17 cellular contexts compared by ENCODE assay signal in genomic region chr1:56045477-56045876, GRCh38.
DNase-seq lines count a peak whose midpoint lies in the region; ATAC-seq and TF ChIP-seq lines count a peak whose summit lies in the region.
"Had no signal": no experiment of that assay in that cellular context is flagged by ENCODE, and none has a peak within 500 bp of the region (broad histone marks: within the 10 kb centered on the region; RNA-seq: fewer than 3 reads in every experiment).

No MANE protein-coding gene starts in this region.

- TF ChIP-seq CTCF in GM23338 (conservative IDR thresholded peaks at IDR 0.05; ENCODE audit: low read depth in 2 of 2), result no peak
- no peak for TF ChIP-seq CTCF in thyroid gland (IDR thresholded peaks at IDR 0.05)

- ATAC-seq in GM18861 (IDR thresholded peaks at IDR 0.05; ENCODE audit: unreplicated experiment) (peak; percentile 52), GM23338 (no peak), HG03432 (IDR thresholded peaks at IDR 0.05; ENCODE audit: unreplicated experiment) (peak; percentile 81), left ventricle myocardium superior (no peak)
- ATAC-seq: Right ventricle myocardium inferior had no signal

- H3K4me3 ChIP-seq in GM23338, result no peak overlapping the region
- no peak overlapping the region for H3K4me3 ChIP-seq in thyroid gland (replicated peaks in 1 of 3)
- H3K4me3 ChIP-seq: Peyer's patch, SK-N-MC had no signal

- H3F3A ChIP-seq in GM23338 (replicated peaks; ENCODE audit: low read depth), result no peaks in the 10 kb centered on the region

- no peak overlapping the region for H3K27ac Mint-ChIP-seq in GM23338

- peaks cover 6% of the 10 kb centered on the region; the same call in 1 of the 3 replicates for H3K9me3 Mint-ChIP-seq in GM23338

- no peak overlapping the region for H3K4me2 ChIP-seq in GM23338

- intact Hi-C loops in thyroid gland (cut with DNase I) (no loop called here), left ventricle myocardium superior (cut with micrococcal nuclease) (no loop called here)

- no peaks in the 10 kb centered on the region for H4K20me1 ChIP-seq in GM23338 (replicated peaks; ENCODE audit: insufficient read depth)

- H3K79me2 ChIP-seq in GM23338 (replicated peaks; ENCODE audit: insufficient read depth), result no peaks in the 10 kb centered on the region

- H3K9me2 ChIP-seq in GM23338 (ENCODE audit: insufficient read depth), result peaks cover 6% of the 10 kb centered on the region; the same call in 1 of the 2 replicates

- H3K27ac ChIP-seq in GM23338 (ENCODE audit: low read depth) (no peak overlapping the region), thyroid gland (no peak overlapping the region)
- H3K27ac ChIP-seq: Peyer's patch, SK-N-MC had no signal

- no peaks in the 10 kb centered on the region for H3K27me3 Mint-ChIP-seq in GM23338 (ENCODE audit: insufficient read depth, low read depth, poor library complexity)

- H2AFZ ChIP-seq in GM23338, result peak overlapping the region; percentile 38; the same call in 1 of the 2 replicates

- no peak for TF ChIP-seq POLR2A in thyroid gland (IDR thresholded peaks at IDR 0.05)

- DNase-seq in GM23338 (ENCODE audit: low spot score) (no peak), thyroid gland (peak; percentile 11 to 31), GF-D8 (lab: John Stamatoyannopoulos, UW) (no peak), left ventricle myocardium superior (no peak), AG08396 (ENCODE audit: low spot score) (no peak)
- DNase-seq: ACHN, COR-L47, H7, NCI-H1105, NCI-H1694, NCI-H2227 treated with DMSO at 0.1 percent for 48 hours, NCI-H524 treated with DMSO at 0.1 percent for 48 hours, Peyer's patch had no signal

- H3K27me3 ChIP-seq in GM23338 (ENCODE audit: insufficient read depth), result no peaks in the 10 kb centered on the region
- no peaks in the 10 kb centered on the region for H3K27me3 ChIP-seq in thyroid gland
- H3K27me3 ChIP-seq: Peyer's patch had no signal

- H3K4me1 ChIP-seq in GM23338 (ENCODE audit: insufficient read depth) (no peaks in the 10 kb centered on the region), thyroid gland (peaks cover 9 to 28% of the 10 kb centered on the region in 2 donors)
- H3K4me1 ChIP-seq: Peyer's patch had no signal

- H3K9me3 ChIP-seq in thyroid gland, result no peaks in the 10 kb centered on the region
- H3K9me3 ChIP-seq: Peyer's patch had no signal

- no peaks in the 10 kb centered on the region for H3K36me3 Mint-ChIP-seq in GM23338 (ENCODE audit: low read depth)

- WGBS in thyroid gland, 2 donors, result 40 to 42% methylated on average over 1 of the region's 1 CpG

- H3K4me1 Mint-ChIP-seq in GM23338, result no peaks in the 10 kb centered on the region

- no peaks in the 10 kb centered on the region for H3K36me3 ChIP-seq in GM23338 (ENCODE audit: insufficient read depth)
- no peaks in the 10 kb centered on the region for H3K36me3 ChIP-seq in thyroid gland
- H3K36me3 ChIP-seq: Peyer's patch had no signal

- no peak overlapping the region for H3K4me3 Mint-ChIP-seq in GM23338

TF ChIP-seq in GM23338, 12 proteins besides CTCF, POLR2A, EP300 and RAD21 (continues in another document):
- TF ChIP-seq ZNF462 (CRISPR knock-in tag; IDR thresholded peaks at IDR 0.05) (no peak), POLR2AphosphoS5 (IDR thresholded peaks at IDR 0.05; ENCODE audit: low read depth) (no peak), ETS1 (IDR thresholded peaks at IDR 0.05) (no peak), STAT1 (IDR thresholded peaks at IDR 0.05; ENCODE audit: unreplicated experiment) (no peak), NANOG (IDR thresholded peaks at IDR 0.05; ENCODE audit: borderline replicate concordance) (no peak), REST (IDR thresholded peaks at IDR 0.05; ENCODE audit: unreplicated experiment) (no peak), EZH2phosphoT487 (IDR thresholded peaks at IDR 0.05; ENCODE audit: unreplicated experiment) (no peak), JUNB (IDR thresholded peaks at IDR 0.05; ENCODE audit: unreplicated experiment) (no peak)

Comparison
In these comparisons a context has a peak if more than half of its experiments do, and no peak if none do; other contexts are left out.
1. ATAC-seq: peak in GM18861 (single experiment) and HG03432 (single experiment); none in GM23338 (single experiment) and left ventricle myocardium superior (single experiment).
2. DNase-seq: peak in thyroid gland (2 of 2); none in GM23338 (single experiment), GF-D8 (single experiment), left ventricle myocardium superior (single experiment) and AG08396 (single experiment).